ENCODE assay signal across 20 cellular contexts in the genomic region with DNA sequence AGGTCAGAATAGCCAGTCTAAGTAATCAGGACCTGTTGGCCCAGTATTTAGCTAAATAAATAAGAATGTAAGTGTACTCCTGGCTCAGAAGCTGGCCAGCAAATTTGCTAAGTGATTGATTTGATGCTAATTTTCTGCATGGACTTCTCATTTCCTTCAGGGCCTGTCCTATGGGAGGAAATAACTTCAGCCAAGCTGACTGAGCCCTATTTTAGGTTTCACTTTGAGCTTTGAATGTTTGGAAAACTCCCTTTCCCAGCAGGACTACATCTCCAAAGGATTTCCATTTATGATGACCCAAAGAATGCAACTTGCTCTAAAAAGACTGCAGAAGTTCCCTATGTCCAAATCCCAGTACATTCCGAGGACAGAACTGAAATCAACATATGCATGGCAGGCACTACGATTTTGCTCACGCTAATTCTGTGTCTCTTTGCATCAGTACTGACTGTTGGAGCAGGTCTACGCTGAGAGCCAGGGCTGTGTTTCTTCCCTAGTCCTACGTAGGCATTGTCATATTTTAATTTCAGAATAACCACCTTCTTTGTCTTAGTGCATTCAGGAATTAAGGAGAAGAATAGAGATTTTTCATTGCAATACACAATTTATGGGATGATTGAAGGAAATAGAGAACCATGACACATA.
DNase-seq lines count a peak whose midpoint lies in the region; ATAC-seq, FAIRE-seq and TF ChIP-seq lines count a peak whose summit lies in the region.
"Had no signal": no experiment of that assay in that cellular context is flagged by ENCODE, and none has a peak within 500 bp of the region (broad histone marks: within the 10 kb centered on the region; RNA-seq: fewer than 3 reads in every experiment).

No MANE protein-coding gene starts in this region.

- 12% methylated on average over 5 of the region's 5 CpGs for WGBS in A549 (ENCODE audit: missing lambda C conversion rate)
- 43 to 55% (median 48%) methylated on average over 5 of the region's 5 CpGs for WGBS in heart left ventricle, 4 donors

- no peak overlapping the region for H3K27ac ChIP-seq in A549
- no peak overlapping the region for H3K27ac ChIP-seq in astrocyte (ENCODE audit: low read depth, low read length)
- H3K27ac ChIP-seq in heart left ventricle = peak overlapping the region; percentile 31 to 73 (median 54)
- H3K27ac ChIP-seq in parathyroid adenoma = no peak overlapping the region
- H3K27ac ChIP-seq: ovary had no signal

- H3K4me1 ChIP-seq in A549 (no peaks in the 10 kb centered on the region), astrocyte (ENCODE audit: insufficient read depth, low read length) (peaks cover 4% of the 10 kb centered on the region), heart left ventricle (peaks cover 0 to 32% (median 9%) of the 10 kb centered on the region in 12 donors), parathyroid adenoma (no peaks in the 10 kb centered on the region)

- H2AFZ ChIP-seq in astrocyte (ENCODE audit: low read depth, low read length) = peak overlapping the region; percentile 9
- H2AFZ ChIP-seq in parathyroid adenoma = no peak overlapping the region

- no peak overlapping the region for H3K9ac ChIP-seq in astrocyte (ENCODE audit: low read length)
- H3K9ac ChIP-seq in parathyroid adenoma = no peak overlapping the region

- H4K20me1 ChIP-seq in astrocyte (ENCODE audit: insufficient read depth, low read length) = no peaks in the 10 kb centered on the region

- POLR2A ChIA-PET in A549 (lab: Yijun Ruan, JAX) = no interaction called here

- CTCF ChIA-PET in A549 (lab: Yijun Ruan, JAX) = no interaction called here

- DNase-seq in A549 (ENCODE audit: low read depth in 1 of 2, low spot score in 1 of 2) (no peak), astrocyte (ENCODE audit: low read depth) (no peak), heart left ventricle (peak in 1 of 5 donors; percentile 13), ecto neural progenitor cell (ENCODE audit: low spot score) (no peak), RKO (ENCODE audit: low spot score) (no peak)
- no peak for DNase-seq in activated naive CD4-positive, alpha-beta T cell treated with Interleukin-2 at 50 U/mL for 16 hours
- DNase-seq: ACHN; activated CD4-positive, CD25-positive, alpha-beta regulatory T cell; CD4-positive, alpha-beta memory T cell; cerebellar nuclear complex; NCI-H2029 treated with DMSO at 0.1 percent for 48 hours; NCI-H526 treated with DMSO at 0.1 percent for 48 hours; ovary; stimulated activated naive CD4-positive, alpha-beta T cell; T-helper 1 cell had no signal

- H3K4me1 Mint-ChIP-seq in astrocyte (ENCODE audit: low read depth, unreplicated experiment) = no peaks in the 10 kb centered on the region

- H3K4me3 ChIP-seq in A549 = no peak overlapping the region
- no peak overlapping the region for H3K4me3 ChIP-seq in astrocyte (ENCODE audit: insufficient read depth, low read depth, low read length)
- peak overlapping the region in 9 of 12 donors; percentile 25 to 44 (median 39) for H3K4me3 ChIP-seq in heart left ventricle
- peak overlapping the region; percentile 17 for H3K4me3 ChIP-seq in parathyroid adenoma (ENCODE audit: low read depth, low read length)
- H3K4me3 ChIP-seq: ovary had no signal

- FAIRE-seq in A549 (lab: Jason Lieb, UNC) (peak; percentile 74), astrocyte (lab: Jason Lieb, UNC) (no peak)
- FAIRE-seq: keratinocyte, RCC 7860 had no signal

- H3K27ac Mint-ChIP-seq in astrocyte (ENCODE audit: unreplicated experiment) = no peak overlapping the region
- H3K27ac Mint-ChIP-seq: activated T-helper 2 cell treated with anti-CD3 and anti-CD28 coated beads, Interferon-gamma antibody, Interleukin-2, Interleukin-4, amounts not matched to agents 10 μg/mL and 5 μg/mL and 100 μg/mL, durations not matched to agents 14 hours and 24 hours and 36 hours; CD4-positive, alpha-beta memory T cell had no signal

- H3K4me3 Mint-ChIP-seq in astrocyte (ENCODE audit: unreplicated experiment) = no peak overlapping the region
- H3K4me3 Mint-ChIP-seq: CD4-positive, alpha-beta memory T cell had no signal

- H3K4me2 ChIP-seq in A549 (peak overlapping the region; percentile 44; the same call in 1 of the 3 replicates), astrocyte (ENCODE audit: low read length) (peak overlapping the region; percentile 56), parathyroid adenoma (ENCODE audit: low read length) (no peak overlapping the region)

- TF ChIP-seq CTCF in A549 (IDR thresholded peaks at IDR 0.05) (no peak), astrocyte (IDR thresholded peaks at IDR 0.05; ENCODE audit: insufficient read depth, low read depth, low read length) (no peak), heart left ventricle (IDR thresholded peaks at IDR 0.05) (no peak), parathyroid adenoma (IDR thresholded peaks at IDR 0.05) (no peak)

- no peaks in the 10 kb centered on the region for H3K27me3 Mint-ChIP-seq in astrocyte (ENCODE audit: low read depth, unreplicated experiment)
- H3K27me3 Mint-ChIP-seq: CD4-positive, alpha-beta memory T cell had no signal

- no peaks in the 10 kb centered on the region for H3K79me2 ChIP-seq in astrocyte (ENCODE audit: insufficient read depth, low read length)
- no peaks in the 10 kb centered on the region for H3K79me2 ChIP-seq in parathyroid adenoma

- H3K27me3 ChIP-seq in astrocyte (ENCODE audit: insufficient read depth, low read length) (no peaks in the 10 kb centered on the region), heart left ventricle (no peaks in the 10 kb centered on the region), parathyroid adenoma (ENCODE audit: control insufficient read depth, insufficient read depth, low read length) (no peaks in the 10 kb centered on the region)
- H3K27me3 ChIP-seq: ovary had no signal

- H3K9me3 ChIP-seq in A549 = no peaks in the 10 kb centered on the region
- H3K9me3 ChIP-seq in astrocyte (ENCODE audit: insufficient read depth, low read depth, low read length) = no peaks in the 10 kb centered on the region
- H3K9me3 ChIP-seq in heart left ventricle = no peaks in the 10 kb centered on the region
- no peaks in the 10 kb centered on the region for H3K9me3 ChIP-seq in parathyroid adenoma (ENCODE audit: control insufficient read depth, low read length)
- H3K9me3 ChIP-seq: ovary had no signal

- no peak for ATAC-seq in A549
- peak in 3 of 4 donors; percentile 20 to 83 (median 50) for ATAC-seq in heart left ventricle
- ATAC-seq in GM21717 (IDR thresholded peaks at IDR 0.05; ENCODE audit: unreplicated experiment) = no peak

- H3K36me3 ChIP-seq in astrocyte (ENCODE audit: insufficient read depth, low read length) = no peaks in the 10 kb centered on the region
- H3K36me3 ChIP-seq in heart left ventricle = no peaks in the 10 kb centered on the region
- no peaks in the 10 kb centered on the region for H3K36me3 ChIP-seq in parathyroid adenoma (ENCODE audit: control insufficient read depth, insufficient read depth, low read length)
- H3K36me3 ChIP-seq: ovary had no signal

- intact Hi-C loops in heart left ventricle (cut with DNase I) = loop anchor here in 1 of 10 donors (10.0 kb wide), 1 partner anchor 83 kb away; no protein-coding TSS in a partner anchor

- TF ChIP-seq POLR2A in A549 (IDR thresholded peaks at IDR 0.05; ENCODE audit: low read length) (no peak), heart left ventricle (IDR thresholded peaks at IDR 0.05) (no peak)

- no peaks in the 10 kb centered on the region for H3K9me3 Mint-ChIP-seq in astrocyte (ENCODE audit: unreplicated experiment)
- H3K9me3 Mint-ChIP-seq: activated T-helper 2 cell treated with anti-CD3 and anti-CD28 coated beads, Interferon-gamma antibody, Interleukin-2, Interleukin-4, amounts not matched to agents 10 μg/mL and 5 μg/mL and 100 μg/mL, durations not matched to agents 14 hours and 24 hours and 36 hours had no signal

- TF ChIP-seq RAD21 in A549 (conservative IDR thresholded peaks at IDR 0.05 in 1 of 2, IDR thresholded peaks at IDR 0.05 in 1 of 2) = no peak

- TF ChIP-seq EP300 in A549 (IDR thresholded peaks at IDR 0.05) = no peak

- no peaks in the 10 kb centered on the region for H3K36me3 Mint-ChIP-seq in astrocyte (ENCODE audit: low read depth, unreplicated experiment)

TF ChIP-seq in A549, 52 proteins besides CTCF, POLR2A, EP300 and RAD21 (continues in another document):
- TF ChIP-seq ESRRA (IDR thresholded peaks at IDR 0.05; ENCODE audit: borderline replicate concordance, low read length) = no peak
- no peak for TF ChIP-seq REST (IDR thresholded peaks at IDR 0.05)
- no peak for TF ChIP-seq FOSB (CRISPR knock-in tag; IDR thresholded peaks at IDR 0.05)
- TF ChIP-seq KDM1A (IDR thresholded peaks at IDR 0.05; ENCODE audit: low read depth) = no peak
- TF ChIP-seq HOXA7 (CRISPR knock-in tag; IDR thresholded peaks at IDR 0.05) = no peak
- no peak for TF ChIP-seq KDM5A (IDR thresholded peaks at IDR 0.05)
- TF ChIP-seq HES2 (IDR thresholded peaks at IDR 0.05) = no peak
- TF ChIP-seq CBX8 (IDR thresholded peaks at IDR 0.05) = no peak
- no peak for TF ChIP-seq HEYL (CRISPR knock-in tag; IDR thresholded peaks at IDR 0.05)
- no peak for TF ChIP-seq HDAC2 (IDR thresholded peaks at IDR 0.05)
- no peak for TF ChIP-seq RNF2 (IDR thresholded peaks at IDR 0.05; ENCODE audit: borderline replicate concordance, low read depth)

Comparison
In these comparisons a context has a peak if more than half of its experiments do, and no peak if none do; other contexts are left out.
1. ATAC-seq: peak in heart left ventricle (3 of 4); none in A549 (0 of 2) and GM21717 (single experiment).
2. H3K27ac ChIP-seq: peak in heart left ventricle (12 of 12); none in A549 (0 of 2), astrocyte (single experiment) and parathyroid adenoma (single experiment).
3. H3K4me3 ChIP-seq: peak in heart left ventricle (9 of 12) and parathyroid adenoma (single experiment); none in A549 (single experiment) and astrocyte (single experiment).